Comparison of ENCODE assay signal across 11 cellular contexts in genomic region chr4:55733874-55734437, GRCh38.
A peak's percentile ranks its signal among the peaks of the same experiment; 100 is the strongest.
DNase-seq lines count a peak whose midpoint lies in the region; ATAC-seq and TF ChIP-seq lines count a peak whose summit lies in the region.
"Had no signal": no experiment of that assay in that cellular context is flagged by ENCODE, and none has a peak within 500 bp of the region (broad histone marks: within the 10 kb centered on the region; RNA-seq: fewer than 3 reads in every experiment).

No MANE protein-coding gene starts in this region.

- no peak overlapping the region for H3K27ac Mint-ChIP-seq in naive thymus-derived CD8-positive, alpha-beta T cell

- peaks cover 27 to 64% (median 33%) of the 10 kb centered on the region in 5 donors for H3K27me3 Mint-ChIP-seq in naive thymus-derived CD8-positive, alpha-beta T cell

- no peak for TF ChIP-seq EP300 in suprapubic skin (IDR thresholded peaks at IDR 0.05)

- H3K9me3 Mint-ChIP-seq in naive thymus-derived CD8-positive, alpha-beta T cell, result no peaks in the 10 kb centered on the region

- POLR2A ChIA-PET in naive thymus-derived CD8-positive, alpha-beta T cell (lab: Charles Lee), result no interaction called here

- H3K9me3 ChIP-seq in suprapubic skin, result no peaks in the 10 kb centered on the region

- H3K4me3 ChIP-seq in fibroblast of mammary gland (ENCODE audit: control insufficient read depth, low read depth, low read length) (no peak overlapping the region), suprapubic skin (no peak overlapping the region)

- no peaks in the 10 kb centered on the region for H3K36me3 Mint-ChIP-seq in naive thymus-derived CD8-positive, alpha-beta T cell

- 21% methylated on average over 2 of the region's 2 CpGs for WGBS in suprapubic skin

- no peak for TF ChIP-seq CTCF in fibroblast of mammary gland (conservative IDR thresholded peaks at IDR 0.05; ENCODE audit: control insufficient read depth, insufficient read depth, low read depth, low read length)
- no peak for TF ChIP-seq CTCF in suprapubic skin (IDR thresholded peaks at IDR 0.05)

- DNase-seq in HPDE6-E6E7 (ENCODE audit: extremely low spot score), result peak; percentile 82
- peak; percentile 26 for DNase-seq in SHP77 treated with DMSO at 0.1 percent for 48 hours (lab: John Stamatoyannopoulos, UW)
- DNase-seq in fibroblast of mammary gland (ENCODE audit: low read depth), result peak; percentile 71
- DNase-seq in suprapubic skin (ENCODE audit: low spot score in 2 of 2), result peak; percentile 80 to 82
- no peak for DNase-seq in naive thymus-derived CD8-positive, alpha-beta T cell
- DNase-seq in inferior parietal cortex (ENCODE audit: extremely low spot score), result no peak
- DNase-seq: activated naive CD4-positive, alpha-beta T cell treated with Interleukin-2 at 50 U/mL for 16 hours; GOT3; Karpas-422 had no signal

- peaks cover 7% of the 10 kb centered on the region for H3K4me1 ChIP-seq in suprapubic skin

- no peaks in the 10 kb centered on the region for H3K4me1 Mint-ChIP-seq in naive thymus-derived CD8-positive, alpha-beta T cell

- no peak for TF ChIP-seq POLR2A in suprapubic skin (IDR thresholded peaks at IDR 0.05)

- no peak for ATAC-seq in naive thymus-derived CD8-positive, alpha-beta T cell
- no peak for ATAC-seq in GM21723 (IDR thresholded peaks at IDR 0.05; ENCODE audit: unreplicated experiment)
- ATAC-seq in GM21528 (IDR thresholded peaks at IDR 0.05; ENCODE audit: low FRiP score, unreplicated experiment), result no peak

- H3K4me3 Mint-ChIP-seq in naive thymus-derived CD8-positive, alpha-beta T cell, result no peak overlapping the region

- peaks cover 3% of the 10 kb centered on the region for H3K27me3 ChIP-seq in suprapubic skin

- no peaks in the 10 kb centered on the region for H3K36me3 ChIP-seq in suprapubic skin

- H3K27ac ChIP-seq in suprapubic skin, result peak overlapping the region; percentile 47

Comparison
In these comparisons a context has a peak if more than half of its experiments do, and no peak if none do; other contexts are left out.
1. DNase-seq: peak in HPDE6-E6E7 (single experiment), SHP77 treated with DMSO at 0.1 percent for 48 hours (single experiment), fibroblast of mammary gland (single experiment) and suprapubic skin (2 of 2); none in naive thymus-derived CD8-positive, alpha-beta T cell (0 of 10) and inferior parietal cortex (single experiment).